Comparison of ENCODE assay signal across 1 cellular context in the genomic region with DNA sequence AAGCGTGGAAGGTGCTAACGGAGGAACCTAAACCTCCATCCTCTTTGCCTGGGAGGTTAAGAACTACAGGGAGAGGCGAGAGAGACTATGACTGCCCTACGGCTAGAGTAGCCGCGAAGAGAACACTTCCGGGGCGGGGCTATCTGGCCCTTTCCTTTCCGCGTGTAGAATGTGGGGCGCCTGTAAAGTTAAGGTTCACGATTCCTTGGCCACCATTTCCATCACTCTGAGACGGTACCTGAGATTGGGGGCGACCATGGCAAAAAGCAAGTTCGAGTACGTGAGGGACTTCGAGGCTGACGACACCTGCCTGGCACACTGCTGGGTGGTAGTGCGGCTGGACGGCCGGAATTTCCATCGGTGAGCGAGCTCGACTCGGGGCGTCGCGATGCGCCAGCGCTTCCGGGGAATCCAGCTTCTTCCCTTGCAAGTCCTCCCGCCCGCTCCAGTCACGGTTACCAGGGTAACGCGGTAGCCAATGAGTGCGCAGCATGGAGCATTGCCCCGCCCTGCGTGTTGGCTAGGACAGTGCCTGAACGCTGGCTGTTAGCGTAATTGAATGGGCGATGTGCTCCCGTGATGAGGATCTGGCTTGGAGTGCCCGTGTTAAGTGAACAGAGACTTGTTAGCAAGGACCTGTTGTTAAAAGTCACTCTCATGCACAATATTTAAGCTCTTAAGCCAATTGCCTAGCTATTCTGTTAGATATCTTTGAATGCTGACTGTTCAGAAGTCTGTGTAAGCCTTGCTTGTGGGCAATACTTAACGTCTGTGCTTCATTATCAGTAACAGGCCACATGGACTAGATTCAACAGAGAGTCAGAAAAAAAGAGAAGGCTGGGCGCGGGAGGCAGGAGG.
A peak's percentile ranks its signal among the peaks of the same experiment; 100 is the strongest.
TF ChIP-seq lines count a peak whose summit lies in the region.

TSS of gene THG1L (plus strand) at position 149 of the 858 bp plus-strand sequence. CDS start at position 170, 21 bp downstream.

TF ChIP-seq in K562, 482 proteins besides CTCF, POLR2A, EP300 and RAD21 (continued from another document and continues in another):
- TF ChIP-seq, protein P1, sequence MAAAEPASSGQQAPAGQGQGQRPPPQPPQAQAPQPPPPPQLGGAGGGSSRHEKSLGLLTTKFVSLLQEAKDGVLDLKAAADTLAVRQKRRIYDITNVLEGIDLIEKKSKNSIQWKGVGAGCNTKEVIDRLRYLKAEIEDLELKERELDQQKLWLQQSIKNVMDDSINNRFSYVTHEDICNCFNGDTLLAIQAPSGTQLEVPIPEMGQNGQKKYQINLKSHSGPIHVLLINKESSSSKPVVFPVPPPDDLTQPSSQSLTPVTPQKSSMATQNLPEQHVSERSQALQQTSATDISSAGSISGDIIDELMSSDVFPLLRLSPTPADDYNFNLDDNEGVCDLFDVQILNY (CRISPR knock-in tag; IDR thresholded peaks at IDR 0.05), result peak; percentile 47; the same call in 1 of the 2 replicates
- peak; percentile 23; the same call in 1 of the 2 replicates for TF ChIP-seq BCOR (IDR thresholded peaks at IDR 0.05)
- TF ChIP-seq ZNF146 (CRISPR knock-in tag; IDR thresholded peaks at IDR 0.05; ENCODE audit: unreplicated experiment), result no peak
- 0 out of 2 replicates have a peak, but pooled peaks have one; percentile 41 for TF ChIP-seq OTX1 (CRISPR knock-in tag; IDR thresholded peaks at IDR 0.05)
- no peak for TF ChIP-seq CLOCK (CRISPR knock-in tag; IDR thresholded peaks at IDR 0.05; ENCODE audit: borderline replicate concordance)
- TF ChIP-seq NUFIP1 (IDR thresholded peaks at IDR 0.05; ENCODE audit: partially characterized antibody), result no peak
- TF ChIP-seq EHMT2 (IDR thresholded peaks at IDR 0.05), result peak; percentile 64; the same call in 1 of the 2 replicates
- peak; percentile 73 for TF ChIP-seq NCOR1 (IDR thresholded peaks at IDR 0.05)
- no peak for TF ChIP-seq PHB2 (IDR thresholded peaks at IDR 0.05; ENCODE audit: low read depth)
- no peak for TF ChIP-seq KAT8 (IDR thresholded peaks at IDR 0.05; ENCODE audit: low read depth)
- TF ChIP-seq GTF2A2 (tag; IDR thresholded peaks at IDR 0.05), result no peak
- TF ChIP-seq NEUROD1 (IDR thresholded peaks at IDR 0.05; ENCODE audit: borderline replicate concordance, low read depth, low read length, partially characterized antibody), result peak; percentile 47
- no peak for TF ChIP-seq PHTF2 (CRISPR knock-in tag; IDR thresholded peaks at IDR 0.05)
- TF ChIP-seq, protein P2, sequence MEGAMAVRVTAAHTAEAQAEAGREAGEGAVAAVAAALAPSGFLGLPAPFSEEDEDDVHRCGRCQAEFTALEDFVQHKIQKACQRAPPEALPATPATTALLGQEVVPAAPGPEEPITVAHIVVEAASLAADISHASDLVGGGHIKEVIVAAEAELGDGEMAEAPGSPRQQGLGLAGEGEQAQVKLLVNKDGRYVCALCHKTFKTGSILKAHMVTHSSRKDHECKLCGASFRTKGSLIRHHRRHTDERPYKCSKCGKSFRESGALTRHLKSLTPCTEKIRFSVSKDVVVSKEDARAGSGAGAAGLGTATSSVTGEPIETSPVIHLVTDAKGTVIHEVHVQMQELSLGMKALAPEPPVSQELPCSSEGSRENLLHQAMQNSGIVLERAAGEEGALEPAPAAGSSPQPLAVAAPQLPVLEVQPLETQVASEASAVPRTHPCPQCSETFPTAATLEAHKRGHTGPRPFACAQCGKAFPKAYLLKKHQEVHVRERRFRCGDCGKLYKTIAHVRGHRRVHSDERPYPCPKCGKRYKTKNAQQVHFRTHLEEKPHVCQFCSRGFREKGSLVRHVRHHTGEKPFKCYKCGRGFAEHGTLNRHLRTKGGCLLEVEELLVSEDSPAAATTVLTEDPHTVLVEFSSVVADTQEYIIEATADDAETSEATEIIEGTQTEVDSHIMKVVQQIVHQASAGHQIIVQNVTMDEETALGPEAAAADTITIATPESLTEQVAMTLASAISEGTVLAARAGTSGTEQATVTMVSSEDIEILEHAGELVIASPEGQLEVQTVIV (CRISPR knock-in tag; IDR thresholded peaks at IDR 0.05; ENCODE audit: borderline replicate concordance), result no peak
- TF ChIP-seq HMGN3 (IDR thresholded peaks at IDR 0.05; ENCODE audit: borderline replicate concordance, extremely low read depth, insufficient read length, low read depth, low read length), result no peak
- TF ChIP-seq RBM25 (IDR thresholded peaks at IDR 0.05; ENCODE audit: low read depth, low read length, severe bottlenecking), result peak; percentile 63
- TF ChIP-seq DACH1 (IDR thresholded peaks at IDR 0.05; ENCODE audit: partially characterized antibody), result no peak
- TF ChIP-seq GABPB2 (CRISPR knock-in tag; conservative IDR thresholded peaks at IDR 0.05), result no peak
- TF ChIP-seq TAF9B (IDR thresholded peaks at IDR 0.05; ENCODE audit: partially characterized antibody), result peak; percentile 86
- no peak for TF ChIP-seq JUND (IDR thresholded peaks at IDR 0.05; ENCODE audit: borderline replicate concordance, low read depth, low read length)
- peak; percentile 46; the same call in 1 of the 3 replicates for TF ChIP-seq JUND (tag; IDR thresholded peaks at IDR 0.05; ENCODE audit: borderline replicate concordance, low read depth, low read length)
- no peak for TF ChIP-seq E2F3 (CRISPR knock-in tag; IDR thresholded peaks at IDR 0.05)
- no peak for TF ChIP-seq ZNF584 (CRISPR knock-in tag; IDR thresholded peaks at IDR 0.05; ENCODE audit: low read depth)
- peak in 1 of 2 experiments; percentile 92; a peak in 2 of 4 replicates for TF ChIP-seq HDAC1 (IDR thresholded peaks at IDR 0.05)
- TF ChIP-seq POLR2G (IDR thresholded peaks at IDR 0.05; ENCODE audit: low read depth, low read length), result peak; percentile 95
- TF ChIP-seq ARHGAP35 (IDR thresholded peaks at IDR 0.05; ENCODE audit: partially characterized antibody), result no peak
- peak; percentile 48 for TF ChIP-seq ASH1L (IDR thresholded peaks at IDR 0.05; ENCODE audit: borderline replicate concordance, low read depth, partially characterized antibody)
- TF ChIP-seq CBX8 (IDR thresholded peaks at IDR 0.05; ENCODE audit: borderline replicate concordance, extremely low read depth, low read depth, low read length, poor library complexity, severe bottlenecking), result no peak
- no peak for TF ChIP-seq PCBP2 (IDR thresholded peaks at IDR 0.05; ENCODE audit: low read depth, low read length, poor library complexity, severe bottlenecking)
- TF ChIP-seq GATA2 (CRISPR knock-in tag; IDR thresholded peaks at IDR 0.05), result peak; percentile 60; the same call in 1 of the 2 replicates
- peak; percentile 90; the same call in 1 of the 2 replicates for TF ChIP-seq PHF8 (IDR thresholded peaks at IDR 0.05; ENCODE audit: borderline replicate concordance, low read length)
- TF ChIP-seq, protein P3, sequence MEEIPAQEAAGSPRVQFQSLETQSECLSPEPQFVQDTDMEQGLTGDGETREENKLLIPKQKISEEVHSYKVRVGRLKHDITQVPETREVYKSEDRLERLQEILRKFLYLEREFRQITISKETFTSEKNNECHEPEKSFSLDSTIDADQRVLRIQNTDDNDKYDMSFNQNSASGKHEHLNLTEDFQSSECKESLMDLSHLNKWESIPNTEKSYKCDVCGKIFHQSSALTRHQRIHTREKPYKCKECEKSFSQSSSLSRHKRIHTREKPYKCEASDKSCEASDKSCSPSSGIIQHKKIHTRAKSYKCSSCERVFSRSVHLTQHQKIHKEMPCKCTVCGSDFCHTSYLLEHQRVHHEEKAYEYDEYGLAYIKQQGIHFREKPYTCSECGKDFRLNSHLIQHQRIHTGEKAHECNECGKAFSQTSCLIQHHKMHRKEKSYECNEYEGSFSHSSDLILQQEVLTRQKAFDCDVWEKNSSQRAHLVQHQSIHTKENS (CRISPR knock-in tag; IDR thresholded peaks at IDR 0.05), result no peak
- peak; percentile 97 for TF ChIP-seq GABPA (tag; conservative IDR thresholded peaks at IDR 0.05; ENCODE audit: low read depth)
- peak; percentile 73; the same call in 1 of the 2 replicates for TF ChIP-seq HDAC2 (IDR thresholded peaks at IDR 0.05)
- TF ChIP-seq NR2C2 (CRISPR knock-in tag; IDR thresholded peaks at IDR 0.05), result peak; percentile 81
- peak; percentile 98 for TF ChIP-seq NR2C2 (tag; IDR thresholded peaks at IDR 0.05)
- TF ChIP-seq ZNF175 (CRISPR knock-in tag; IDR thresholded peaks at IDR 0.05; ENCODE audit: low read depth), result no peak
- peak; percentile 68 for TF ChIP-seq TOE1 (IDR thresholded peaks at IDR 0.05; ENCODE audit: borderline replicate concordance)
- TF ChIP-seq TOE1 (CRISPR knock-in tag; IDR thresholded peaks at IDR 0.05; ENCODE audit: borderline replicate concordance, low read depth), result no peak
- TF ChIP-seq KAT2B (IDR thresholded peaks at IDR 0.05; ENCODE audit: low read depth, low read length), result no peak
- TF ChIP-seq MXI1 (IDR thresholded peaks at IDR 0.05; ENCODE audit: low read depth, low read length), result peak; percentile 55; the same call in 1 of the 2 replicates
- no peak for TF ChIP-seq SFPQ (IDR thresholded peaks at IDR 0.05; ENCODE audit: low read depth, low read length)
- TF ChIP-seq KDM5B (IDR thresholded peaks at IDR 0.05; ENCODE audit: insufficient replicate concordance, low read depth, low read length), result peak; percentile 75
- no peak; the same call in 1 of the 2 replicates for TF ChIP-seq MYNN (IDR thresholded peaks at IDR 0.05)
- no peak for TF ChIP-seq MYNN (CRISPR knock-in tag; IDR thresholded peaks at IDR 0.05)
- TF ChIP-seq POLR2AphosphoS5 (IDR thresholded peaks at IDR 0.05; ENCODE audit: control insufficient read depth, insufficient read depth, low read depth, low read length), result no peak
- TF ChIP-seq, protein P4, sequence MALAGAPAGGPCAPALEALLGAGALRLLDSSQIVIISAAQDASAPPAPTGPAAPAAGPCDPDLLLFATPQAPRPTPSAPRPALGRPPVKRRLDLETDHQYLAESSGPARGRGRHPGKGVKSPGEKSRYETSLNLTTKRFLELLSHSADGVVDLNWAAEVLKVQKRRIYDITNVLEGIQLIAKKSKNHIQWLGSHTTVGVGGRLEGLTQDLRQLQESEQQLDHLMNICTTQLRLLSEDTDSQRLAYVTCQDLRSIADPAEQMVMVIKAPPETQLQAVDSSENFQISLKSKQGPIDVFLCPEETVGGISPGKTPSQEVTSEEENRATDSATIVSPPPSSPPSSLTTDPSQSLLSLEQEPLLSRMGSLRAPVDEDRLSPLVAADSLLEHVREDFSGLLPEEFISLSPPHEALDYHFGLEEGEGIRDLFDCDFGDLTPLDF (CRISPR knock-in tag; IDR thresholded peaks at IDR 0.05), result no peak
- TF ChIP-seq MAX (CRISPR knock-in tag; IDR thresholded peaks at IDR 0.05), result peak; percentile 71
- TF ChIP-seq RBM22 (IDR thresholded peaks at IDR 0.05; ENCODE audit: low read depth, low read length, poor library complexity, severe bottlenecking), result peak; percentile 48
- no peak for TF ChIP-seq ZNF785 (CRISPR knock-in tag; IDR thresholded peaks at IDR 0.05)
- TF ChIP-seq SMARCB1 (IDR thresholded peaks at IDR 0.05; ENCODE audit: insufficient read length, low read depth), result no peak
- no peak for TF ChIP-seq THRAP3 (IDR thresholded peaks at IDR 0.05; ENCODE audit: borderline replicate concordance)
- TF ChIP-seq ZNF444 (CRISPR knock-in tag; IDR thresholded peaks at IDR 0.05), result no peak
- peak; percentile 92 for TF ChIP-seq ETV1 (tag; conservative IDR thresholded peaks at IDR 0.05; ENCODE audit: low read depth)
- no peak for TF ChIP-seq TARDBP (IDR thresholded peaks at IDR 0.05)
- no peak for TF ChIP-seq MEF2D (tag; conservative IDR thresholded peaks at IDR 0.05; ENCODE audit: low read depth)
- TF ChIP-seq YY1 (IDR thresholded peaks at IDR 0.05; ENCODE audit: borderline replicate concordance in 1 of 3, control insufficient read depth in 1 of 3, extremely low read depth in 1 of 3, insufficient read depth in 3 of 3, insufficient read length in 1 of 3, insufficient replicate concordance in 2 of 3, low read depth in 1 of 3, low read length in 2 of 3), result no peak
- TF ChIP-seq NFE2L1 (tag; IDR thresholded peaks at IDR 0.05; ENCODE audit: borderline replicate concordance, low read depth), result no peak
- peak; percentile 70; the same call in 1 of the 2 replicates for TF ChIP-seq ATF7 (IDR thresholded peaks at IDR 0.05)
- peak; percentile 56 for TF ChIP-seq ZFX (CRISPR knock-in tag; IDR thresholded peaks at IDR 0.05)
- no peak for TF ChIP-seq SLC30A9 (CRISPR knock-in tag; IDR thresholded peaks at IDR 0.05)
- TF ChIP-seq ARID1B (IDR thresholded peaks at IDR 0.05), result peak; percentile 80
- no peak for TF ChIP-seq FUS (optimal IDR thresholded peaks at IDR 0.05; ENCODE audit: low read depth, low read length)
